In genomic region chr16:75062135-75062943, GRCh38 we compare ENCODE assay signal across 1 cellular context.
TF ChIP-seq lines count a peak whose summit lies in the region.

No MANE protein-coding gene starts in this region.

TF ChIP-seq in IMR-90, 13 proteins besides CTCF, POLR2A, EP300 and RAD21 (continued from another document):
- no peak for TF ChIP-seq USF2 (IDR thresholded peaks at IDR 0.05; ENCODE audit: low read depth, low read length)
- no peak for TF ChIP-seq SMC3 (IDR thresholded peaks at IDR 0.05; ENCODE audit: low read depth, low read length)
- TF ChIP-seq NFE2L2 (IDR thresholded peaks at IDR 0.05; ENCODE audit: low read depth, low read length): no peak
